ENCODE assay signal across 14 cellular contexts in the genomic region with DNA sequence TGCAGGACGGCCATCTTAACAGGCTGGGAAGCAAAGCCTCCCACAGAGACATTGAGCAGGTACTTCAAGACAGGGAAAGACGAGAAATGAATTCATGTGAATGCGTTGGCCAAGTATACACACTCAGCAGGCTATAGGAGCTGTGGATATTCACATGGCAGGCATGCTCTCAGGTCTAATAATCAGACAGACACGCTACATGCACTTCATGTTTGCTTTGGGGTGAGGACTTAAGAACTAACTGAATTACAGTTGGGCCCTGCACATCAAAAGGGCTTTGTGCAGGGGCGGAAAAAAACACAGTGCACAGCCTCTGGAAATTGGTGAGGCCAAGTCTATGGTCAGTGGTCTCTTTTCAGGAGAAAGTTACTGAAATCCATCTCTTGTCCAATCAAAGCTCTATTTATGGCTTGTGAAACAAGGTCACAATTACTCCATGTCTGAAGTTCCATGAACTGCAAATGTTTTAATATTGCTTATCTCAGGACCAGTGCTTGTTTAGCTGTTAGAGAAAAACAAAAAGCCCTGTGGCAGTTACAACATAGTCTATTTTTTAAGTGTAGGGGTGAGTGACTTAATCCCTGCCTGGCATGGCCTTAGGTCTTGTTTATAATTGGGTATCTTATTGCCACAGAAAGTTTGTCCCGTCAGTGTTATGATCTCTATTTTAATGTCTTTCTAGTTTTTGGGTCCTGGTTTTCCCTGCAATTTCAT.
DNase-seq lines count a peak whose midpoint lies in the region; ATAC-seq and TF ChIP-seq lines count a peak whose summit lies in the region.
"Had no signal": no experiment of that assay in that cellular context is flagged by ENCODE, and none has a peak within 500 bp of the region (broad histone marks: within the 10 kb centered on the region; RNA-seq: fewer than 3 reads in every experiment).

No MANE protein-coding gene starts in this region.

- no peaks in the 10 kb centered on the region for H4K20me1 ChIP-seq in MM.1S (ENCODE audit: insufficient read depth, low read length)

- H3K27ac ChIP-seq in VCaP (peak overlapping the region; percentile 81), MM.1S (ENCODE audit: low read length) (no peak overlapping the region)

- H3K9me2 ChIP-seq in MM.1S (replicated peaks; ENCODE audit: insufficient read depth, low read length): no peaks in the 10 kb centered on the region

- peaks cover 13% of the 10 kb centered on the region for H3K4me1 ChIP-seq in MM.1S (ENCODE audit: low read length)
- H3K4me1 ChIP-seq: BE2C, Caco-2 had no signal

- H3K4me3 ChIP-seq in LNCaP clone FGC (ENCODE audit: low read depth, low read length): no peak overlapping the region
- no peak overlapping the region for H3K4me3 ChIP-seq in MM.1S (ENCODE audit: low read length)

- TF ChIP-seq CTCF in LNCaP clone FGC (IDR thresholded peaks at IDR 0.05; ENCODE audit: control insufficient read depth, extremely low read depth, insufficient read depth) (no peak), VCaP (conservative IDR thresholded peaks at IDR 0.05) (no peak), MM.1S (IDR thresholded peaks at IDR 0.05; ENCODE audit: low read length) (no peak)

- peak; percentile 78 for DNase-seq in LNCaP clone FGC (ENCODE audit: low read depth)
- DNase-seq in left lobe of liver (ENCODE audit: low spot score): no peak
- no peak for DNase-seq in GOT3 (lab: John Stamatoyannopoulos, UW)
- DNase-seq in EL: no peak
- no peak for DNase-seq in MM.1S
- DNase-seq in hippocampal formation (lab: John Stamatoyannopoulos, UW): no peak
- DNase-seq: ACHN; BE2C; C1 segment of cervical spinal cord; Caco-2; CD4-positive, alpha-beta T cell; GF-D8; HCEC 1CT had no signal

- no peaks in the 10 kb centered on the region for H3K27me3 ChIP-seq in MM.1S (replicated peaks; ENCODE audit: insufficient read depth, low read length)

- no peak overlapping the region for H2AFZ ChIP-seq in MM.1S (ENCODE audit: low read length)

- H3K9me3 ChIP-seq in MM.1S (replicated peaks; ENCODE audit: insufficient read depth, low read length): no peaks in the 10 kb centered on the region
- H3K9me3 ChIP-seq: BE2C had no signal

- H3F3A ChIP-seq in MM.1S (ENCODE audit: insufficient read depth, low read length): peaks cover 11% of the 10 kb centered on the region

- H3K79me2 ChIP-seq in MM.1S (ENCODE audit: low read length): no peaks in the 10 kb centered on the region

- peak; percentile 63 for ATAC-seq in left lobe of liver

- H3K9ac ChIP-seq in MM.1S (ENCODE audit: low read length): no peak overlapping the region

- H3K4me2 ChIP-seq in MM.1S (ENCODE audit: low read depth, low read length): no peak overlapping the region

- H3K36me3 ChIP-seq in MM.1S (replicated peaks; ENCODE audit: insufficient read depth, low read length): no peaks in the 10 kb centered on the region
- H3K36me3 ChIP-seq: BE2C had no signal
